In the genomic region with DNA sequence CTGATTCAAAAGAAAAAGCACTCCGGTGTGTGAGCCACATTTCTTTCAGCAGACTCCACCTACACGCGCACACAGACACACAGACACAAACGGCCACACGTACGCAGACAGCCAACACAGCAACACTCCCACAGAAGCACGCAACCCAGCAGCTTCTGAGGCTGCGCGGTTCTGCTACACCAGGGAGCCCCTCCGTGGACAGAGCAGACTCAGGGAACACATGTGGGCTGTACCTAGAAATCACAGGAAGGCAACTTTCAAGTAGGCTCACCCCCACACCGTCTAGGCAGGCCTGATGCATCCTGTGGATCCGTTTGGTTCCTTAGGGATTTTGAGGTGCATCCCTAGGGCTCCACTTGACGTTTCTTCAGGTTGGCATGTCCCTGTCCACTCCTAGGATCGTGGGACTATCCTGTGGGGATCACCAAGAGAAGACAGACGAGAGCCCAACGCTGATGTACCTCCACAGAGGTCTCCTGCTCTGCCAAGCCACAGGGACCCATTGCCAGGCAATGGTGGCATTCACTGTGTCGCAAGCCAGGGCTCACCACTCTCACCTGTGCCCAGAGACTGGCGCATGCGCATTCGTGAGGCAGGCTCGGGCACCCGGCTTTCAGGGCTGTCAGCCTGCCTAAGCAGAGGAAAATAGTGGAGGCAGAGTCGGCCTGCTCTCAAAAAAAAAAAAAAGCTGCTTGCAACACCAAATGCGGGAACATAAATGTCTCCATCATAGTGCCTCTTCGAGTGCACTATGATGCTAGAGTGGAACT, we compare ENCODE assay signal across 29 cellular contexts.
"Had no signal": no experiment of that assay in that cellular context is flagged by ENCODE, and none has a peak within 500 bp of the region (broad histone marks: within the 10 kb centered on the region; RNA-seq: fewer than 3 reads in every experiment).

No MANE protein-coding gene starts in this region.

- H3K9ac ChIP-seq: KMS-11 had no signal

- FAIRE-seq: RCC 7860 had no signal

- DNase-seq: activated CD4-positive, alpha-beta T cell treated with anti-CD3 and anti-CD28 coated beads, Interleukin-2, amount 10 ng/mL, durations not matched to agents 24 days and 14 days; activated CD4-positive, alpha-beta T cell treated with anti-CD3 and anti-CD28 coated beads, Interleukin-2, amount 50 U/mL, for 4 hours; activated CD8-positive, alpha-beta T cell treated with anti-CD3 and anti-CD28 coated beads for 36 hours; activated effector memory CD4-positive, alpha-beta T cell treated with anti-CD3 and anti-CD28 coated beads, Interleukin-2, amount 50 U/mL, for 16 hours; activated naive CD4-positive, alpha-beta T cell; activated naive CD4-positive, alpha-beta T cell treated with anti-CD3 and anti-CD28 coated beads, Interleukin-2, amount 50 U/mL, for 16 hours; activated naive CD8-positive, alpha-beta T cell treated with anti-CD3 and anti-CD28 coated beads for 36 hours; activated T-cell treated with anti-CD3 and anti-CD28 coated beads, Interleukin-2, amount 50 U/mL, for 1 hour; activated T-cell treated with anti-CD3 and anti-CD28 coated beads, Interleukin-2, amount 50 U/mL, for 72 hours; amniotic stem cell; aorta; brain microvascular endothelial cell; MM.1S; MV-4-11; NCI-H1092; NCI-H1436 treated with DMSO at 0.1 percent for 48 hours; NCI-H1694 treated with DMSO at 0.1 percent for 48 hours; NCI-H2029; NCI-H2107; NCI-H226; NCI-H446 treated with DMSO at 0.1 percent for 48 hours; NCI-H524; NCI-H69; PC-9; Right ventricle myocardium superior; SW 1271; T1000 had no signal

- H3K27ac ChIP-seq: brain microvascular endothelial cell, KMS-11, PC-9 had no signal

- H3K36me3 ChIP-seq: brain microvascular endothelial cell had no signal

- H3K4me3 ChIP-seq: PC-9 had no signal
